8 cellular contexts compared by ENCODE assay signal in genomic region chr7:139016931-139017511, GRCh38. TPM values are rescaled to one million over a fixed set of nuclear protein-coding genes. Genes with fewer than 3 reads are reported as not detected.
DNase-seq lines count a peak whose midpoint lies in the region; ATAC-seq and TF ChIP-seq lines count a peak whose summit lies in the region.

No MANE protein-coding gene starts in this region.

- peaks cover 7% of the 10 kb centered on the region for H3K4me1 Mint-ChIP-seq in activated naive CD8-positive, alpha-beta T cell treated with anti-CD3 and anti-CD28 coated beads, Interleukin-2, amount 10 ng/mL, durations not matched to agents 7 days and 5 days

- H3K27ac ChIP-seq in heart left ventricle, result no peak overlapping the region

- H3K36me3 Mint-ChIP-seq in activated naive CD8-positive, alpha-beta T cell treated with anti-CD3 and anti-CD28 coated beads, Interleukin-2, amount 10 ng/mL, durations not matched to agents 7 days and 5 days, result peaks cover 9% of the 10 kb centered on the region

- peaks cover 7% of the 10 kb centered on the region for H3K27me3 Mint-ChIP-seq in activated naive CD8-positive, alpha-beta T cell treated with anti-CD3 and anti-CD28 coated beads, Interleukin-2, amount 10 ng/mL, durations not matched to agents 7 days and 5 days

- H3K9me3 ChIP-seq in heart left ventricle, result no peaks in the 10 kb centered on the region

- peak; percentile 89 for ATAC-seq in activated naive CD8-positive, alpha-beta T cell treated with anti-CD3 and anti-CD28 coated beads, Interleukin-2, amount 10 ng/mL, durations not matched to agents 7 days and 5 days (ENCODE audit: low read depth)
- ATAC-seq in heart left ventricle (peak; percentile 26 to 87 (median 74)), sciatic nerve (peak; percentile 87), HG02970 (IDR thresholded peaks at IDR 0.05; ENCODE audit: low FRiP score, unreplicated experiment) (no peak)

- peaks cover 0 to 17% (median under 1%) of the 10 kb centered on the region in 9 donors for H3K36me3 ChIP-seq in heart left ventricle

- intact Hi-C loops in heart left ventricle (cut with DNase I), result loop anchor here in 9 of 10 donors (1.0 to 10.0 kb wide), 6 partner anchors 58 to 218 kb away; partner anchors contain the start of gene UBN2 (in 1 of the 9)
- intact Hi-C loops in sciatic nerve (cut with DNase I), result loop anchor here (5.0 kb wide), 1 partner anchor 60 kb away; no protein-coding TSS in a partner anchor

- no peak overlapping the region for H3K4me3 Mint-ChIP-seq in activated naive CD8-positive, alpha-beta T cell treated with anti-CD3 and anti-CD28 coated beads, Interleukin-2, amount 10 ng/mL, durations not matched to agents 7 days and 5 days

- no peak overlapping the region for H3K27ac Mint-ChIP-seq in activated naive CD8-positive, alpha-beta T cell treated with anti-CD3 and anti-CD28 coated beads, Interleukin-2, amount 10 ng/mL, durations not matched to agents 7 days and 5 days

- peaks cover 0 to 7% (median 0%) of the 10 kb centered on the region in 12 donors for H3K4me1 ChIP-seq in heart left ventricle

- TF ChIP-seq CTCF in GM12874 (IDR thresholded peaks at IDR 0.05; ENCODE audit: insufficient read depth, low read depth, low read length), result peak; percentile 67
- peak; percentile 64 for TF ChIP-seq CTCF in HFF-Myc (IDR thresholded peaks at IDR 0.05; ENCODE audit: low read depth, low read length, missing control alignments)
- TF ChIP-seq CTCF in heart left ventricle (IDR thresholded peaks at IDR 0.05), result peak; percentile 48 to 79 (median 65)

- peak; percentile 46 for DNase-seq in HFF-Myc (ENCODE audit: extremely low read depth, low read depth)
- peak; percentile 76 for DNase-seq in NCI-H1092 (lab: John Stamatoyannopoulos, UW)
- DNase-seq in SKM-1 (lab: John Stamatoyannopoulos, UW; ENCODE audit: unreplicated experiment), result peak; percentile 49
- DNase-seq in activated naive CD8-positive, alpha-beta T cell treated with anti-CD3 and anti-CD28 coated beads, Interleukin-2, amount 10 ng/mL, durations not matched to agents 7 days and 5 days, result peak; percentile 44
- peak in 4 of 5 donors; percentile 58 to 76 (median 62) for DNase-seq in heart left ventricle
- peak; percentile 75 for DNase-seq in sciatic nerve (ENCODE audit: low spot score)

- no peak for TF ChIP-seq POLR2A in heart left ventricle (IDR thresholded peaks at IDR 0.05)

- H3K9me3 Mint-ChIP-seq in activated naive CD8-positive, alpha-beta T cell treated with anti-CD3 and anti-CD28 coated beads, Interleukin-2, amount 10 ng/mL, durations not matched to agents 7 days and 5 days, result no peaks in the 10 kb centered on the region

- POLR2A ChIA-PET in activated naive CD8-positive, alpha-beta T cell treated with anti-CD3 and anti-CD28 coated beads, Interleukin-2, amount 10 ng/mL, durations not matched to agents 7 days and 5 days (lab: Charles Lee), result interaction anchor here (0.5 to 0.7 kb wide), 2 partner anchors 53 to 130 kb away, joined by 3 to 5 read pairs; no protein-coding TSS in a partner anchor

- 26 to 36% (median 29%) methylated on average over 7 of the region's 7 CpGs for WGBS in heart left ventricle, 4 donors

- H3K4me3 ChIP-seq in HFF-Myc (replicated peaks; ENCODE audit: low read depth, low read length) (no peak overlapping the region), heart left ventricle (no peak overlapping the region)

- no peaks in the 10 kb centered on the region for H3K27me3 ChIP-seq in heart left ventricle

RNA-seq across cellular contexts. Expression of gene ZC3HAV1L, which starts 18.8 kb away (rescaled TPM):
- total RNA-seq in activated naive CD8-positive, alpha-beta T cell treated with anti-CD3 and anti-CD28 coated beads, Interleukin-2, amount 10 ng/mL, durations not matched to agents 7 days and 5 days, result 10 to 100 TPM; 15.6 to 17.4 TPM
- 1 to 10 TPM; 1.7 to 6.2 (median 3.7) TPM for total RNA-seq in heart left ventricle
- under 1 TPM; 0.46 to 0.80 TPM for polyA plus RNA-seq in heart left ventricle
- 19.7 TPM for total RNA-seq in sciatic nerve

RNA-seq across cellular contexts. Expression of gene KIAA1549, which starts 35.8 kb away (rescaled TPM):
- total RNA-seq in activated naive CD8-positive, alpha-beta T cell treated with anti-CD3 and anti-CD28 coated beads, Interleukin-2, amount 10 ng/mL, durations not matched to agents 7 days and 5 days, result 1 to 10 TPM; 1.1 TPM
- total RNA-seq in heart left ventricle (1 to 10 TPM; 1.3 to 4.8 (median 2.1) TPM), sciatic nerve (5.2 TPM)
- 1 to 10 TPM in 1 of 2 donors, under 1 TPM in 1; 0.91 to 1.4 TPM for polyA plus RNA-seq in heart left ventricle
